26 cellular contexts compared by ENCODE assay signal in genomic region chr5:91171322-91171721, GRCh38.
"Had no signal": no experiment of that assay in that cellular context is flagged by ENCODE, and none has a peak within 500 bp of the region (broad histone marks: within the 10 kb centered on the region; RNA-seq: fewer than 3 reads in every experiment).

No MANE protein-coding gene starts in this region.

- H3K9me3 ChIP-seq: colonic mucosa, lower lobe of right lung, right lobe of liver, suprapubic skin, transverse colon, upper lobe of right lung, uterus had no signal

- H3K4me2 ChIP-seq: smooth muscle cell had no signal

- DNase-seq: colonic mucosa; dermis blood vessel endothelial cell; effector memory CD4-positive, alpha-beta T cell; erythroblast; hypothalamus; left ventricle myocardium superior; lower lobe of right lung; natural killer cell; right lobe of liver; stimulated activated CD4-positive, alpha-beta T cell treated with anti-CD3 and anti-CD28 coated beads, Interleukin-12 subunit alpha, Interleukin-12 subunit beta, amount 100 ng/mL, for 4 hours; stimulated activated CD4-positive, alpha-beta T cell treated with anti-CD3 and anti-CD28 coated beads, Interleukin-1b, Interleukin-23, amount 100 ng/mL, for 48 hours; stimulated activated CD4-positive, alpha-beta T cell treated with anti-CD3 and anti-CD28 coated beads, Interleukin-4, amount 100 ng/mL, for 1 hour; stimulated activated CD8-positive, alpha-beta memory T cell treated with anti-CD3 and anti-CD28 coated beads, Interleukin-4, amount 100 ng/mL, for 48 hours; stimulated activated naive CD4-positive, alpha-beta T cell; stimulated activated naive CD8-positive, alpha-beta T cell treated with anti-CD3 and anti-CD28 coated beads, Interleukin-15, amount 100 ng/mL, for 72 hours; transverse colon; upper lobe of right lung; uterus had no signal

- H3K36me3 Mint-ChIP-seq: memory B cell had no signal

- H3K9me3 Mint-ChIP-seq: memory B cell; natural killer cell; stimulated activated naive CD8-positive, alpha-beta T cell treated with anti-CD3 and anti-CD28 coated beads, Interleukin-15, amount 100 ng/mL, for 72 hours had no signal

- H3K4me3 Mint-ChIP-seq: memory B cell; natural killer cell; stimulated activated naive CD8-positive, alpha-beta T cell treated with anti-CD3 and anti-CD28 coated beads, Interleukin-15, amount 100 ng/mL, for 72 hours had no signal

- H3K4me3 ChIP-seq: colonic mucosa, lower lobe of right lung, right lobe of liver, smooth muscle cell, suprapubic skin, transverse colon, upper lobe of right lung, uterus had no signal

- H3K36me3 ChIP-seq: colonic mucosa, lower lobe of right lung, right lobe of liver, suprapubic skin, transverse colon, upper lobe of right lung, uterus had no signal

- H3K9ac ChIP-seq: parathyroid adenoma had no signal

- H3K4me1 ChIP-seq: colonic mucosa, lower lobe of right lung, parathyroid adenoma, right lobe of liver, upper lobe of right lung, uterus had no signal

- H3K27ac ChIP-seq: colonic mucosa, lower lobe of right lung, parathyroid adenoma, right lobe of liver, suprapubic skin, transverse colon, upper lobe of right lung, uterus had no signal

- H3K79me2 ChIP-seq: parathyroid adenoma had no signal

- FAIRE-seq: endothelial cell of umbilical vein, frontal cortex, keratinocyte had no signal

- H3K27me3 Mint-ChIP-seq: progenitor cell of endocrine pancreas; stimulated activated naive CD8-positive, alpha-beta T cell treated with anti-CD3 and anti-CD28 coated beads, Interleukin-15, amount 100 ng/mL, for 72 hours had no signal

- H2AFZ ChIP-seq: parathyroid adenoma had no signal

- H3K27me3 ChIP-seq: colonic mucosa, right lobe of liver, suprapubic skin, transverse colon, upper lobe of right lung, uterus had no signal

- H3K27ac Mint-ChIP-seq: memory B cell; natural killer cell; progenitor cell of endocrine pancreas; stimulated activated naive CD8-positive, alpha-beta T cell treated with anti-CD3 and anti-CD28 coated beads, Interleukin-15, amount 100 ng/mL, for 72 hours had no signal
